Comparison of ENCODE assay signal across 8 cellular contexts in the genomic region with DNA sequence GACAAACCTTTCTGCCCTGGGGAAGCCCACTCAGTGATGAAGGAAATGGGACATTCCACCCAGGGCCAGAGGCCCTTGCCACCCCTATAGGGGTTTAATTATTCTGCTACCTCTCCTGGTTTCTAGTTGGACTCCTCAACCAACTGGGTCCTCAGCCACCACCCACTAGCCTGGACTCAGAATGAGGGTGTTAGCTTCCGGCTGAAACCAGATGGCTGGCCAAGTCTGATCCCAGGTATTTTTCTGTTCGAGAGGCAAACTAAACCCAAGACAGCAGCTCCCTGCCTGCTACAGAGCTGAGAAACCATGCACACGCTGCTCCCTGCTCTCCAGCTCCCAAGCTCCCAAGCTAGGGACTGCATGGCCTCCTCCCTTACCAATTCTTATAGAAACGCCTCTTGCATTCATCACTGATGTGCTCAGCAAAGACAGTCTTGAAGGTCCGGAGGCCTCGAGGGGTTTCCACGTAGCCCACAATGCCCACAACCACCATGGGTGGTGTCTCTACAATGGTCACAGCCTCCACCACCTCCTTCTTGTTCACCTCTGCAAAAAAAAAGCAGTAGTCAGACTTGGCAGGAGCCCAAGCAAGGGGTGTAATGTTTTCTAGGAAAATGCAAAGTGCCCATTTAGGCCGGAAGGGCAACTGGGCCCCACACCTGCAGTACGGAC. TPM values are rescaled to one million over a fixed set of nuclear protein-coding genes. Genes with fewer than 3 reads are reported as not detected.
DNase-seq lines count a peak whose midpoint lies in the region; ATAC-seq and TF ChIP-seq lines count a peak whose summit lies in the region.

No MANE protein-coding gene starts in this region.

- H3K27me3 ChIP-seq in colonic mucosa, result no peaks in the 10 kb centered on the region

- peaks cover 71% of the 10 kb centered on the region for H3K36me3 Mint-ChIP-seq in nephron (ENCODE audit: low read depth)

- H3K4me1 Mint-ChIP-seq in nephron, result peaks cover 35% of the 10 kb centered on the region

- no peaks in the 10 kb centered on the region for H3K27me3 Mint-ChIP-seq in nephron (ENCODE audit: low read depth)

- H3K9me3 Mint-ChIP-seq in nephron, result no peaks in the 10 kb centered on the region

- H3K4me3 Mint-ChIP-seq in nephron, result peak overlapping the region; percentile 99 to 100 (median 100)

- peaks cover 28% of the 10 kb centered on the region for H3K4me1 ChIP-seq in colonic mucosa

- H3K9ac ChIP-seq in colonic mucosa (ENCODE audit: low read depth in 2 of 2, low read length in 2 of 2), result peak overlapping the region in 1 of 2 donors; percentile 97

- no peak for ATAC-seq in HG02642 (IDR thresholded peaks at IDR 0.05; ENCODE audit: poor library complexity, unreplicated experiment)

- intact Hi-C loops in colonic mucosa (cut with DNase I) (loop anchor here (5.0 to 10.0 kb wide), 2 partner anchors 165 to 208 kb away; a partner anchor contains a TSS), posterior vena cava (cut with DNase I) (loop anchor here in 1 of 2 donors (2.0 kb wide), 1 partner anchor 146 kb away; no protein-coding TSS in a partner anchor)

- peaks cover 42% of the 10 kb centered on the region for H3K36me3 ChIP-seq in colonic mucosa

- H3K9me3 ChIP-seq in colonic mucosa, result no peaks in the 10 kb centered on the region

- H3K4me3 ChIP-seq in GM12864 (ENCODE audit: low read depth, low read length) (peak overlapping the region; percentile 76), colonic mucosa (peak overlapping the region; percentile 83)

- peak overlapping the region; percentile 100 for H3K27ac Mint-ChIP-seq in nephron

- no peak overlapping the region for H3K27ac ChIP-seq in colonic mucosa

- no peak for DNase-seq in GM12864 (ENCODE audit: low read depth)
- DNase-seq in OCI-M1 (lab: John Stamatoyannopoulos, UW), result peak; percentile 34
- DNase-seq in colonic mucosa, result no peak
- no peak for DNase-seq in SHP77 (lab: John Stamatoyannopoulos, UW)
- DNase-seq in posterior vena cava (ENCODE audit: low spot score), result no peak
- DNase-seq in cortex of kidney (lab: John Stamatoyannopoulos, UW), result no peak

- TF ChIP-seq CTCF in GM12864 (IDR thresholded peaks at IDR 0.05; ENCODE audit: low read depth, low read length, missing control alignments) (no peak), colonic mucosa (IDR thresholded peaks at IDR 0.05) (no peak), nephron (IDR thresholded peaks at IDR 0.05; ENCODE audit: unreplicated experiment in 3 of 3) (no peak)

RNA-seq across cellular contexts. Expression of a gene that starts 2.2 kb away (rescaled TPM):
- total RNA-seq in colonic mucosa, result 1,000 to 10,000 TPM; 1,796 to 1,829 TPM
- 1,000 to 10,000 TPM; 1,303 to 1,339 TPM for total RNA-seq in posterior vena cava

RNA-seq across cellular contexts. Expression of a gene that starts 32.6 kb away (rescaled TPM):
- total RNA-seq in colonic mucosa (1 to 10 TPM; 1.8 to 4.3 TPM), posterior vena cava (10 to 100 TPM; 12.8 to 15.2 TPM)
